ENCODE assay signal across 24 cellular contexts in genomic region chr20:6420336-6420735, GRCh38.
A peak's percentile ranks its signal among the peaks of the same experiment; 100 is the strongest.
DNase-seq lines count a peak whose midpoint lies in the region; ATAC-seq, FAIRE-seq and TF ChIP-seq lines count a peak whose summit lies in the region.
"Had no signal": no experiment of that assay in that cellular context is flagged by ENCODE, and none has a peak within 500 bp of the region (broad histone marks: within the 10 kb centered on the region; RNA-seq: fewer than 3 reads in every experiment).

No MANE protein-coding gene starts in this region.

- in situ Hi-C loops in HepG2 (cut with HindIII; ENCODE audit: extremely low pct_ligation_motif_present, low pct_unique_long_range_greater_than_20kb): loop anchor here (10.0 kb wide), 1 partner anchor 64 kb away; no protein-coding TSS in a partner anchor

- POLR2A ChIA-PET in HepG2 (lab: Yijun Ruan, JAX): no interaction called here
- POLR2A ChIA-PET in RWPE1 (lab: Yijun Ruan, JAX; ENCODE audit: low non-redundant PET): no interaction called here

- H3K9me3 ChIP-seq in HepG2 (ENCODE audit: low read length) (no peaks in the 10 kb centered on the region), right lobe of liver (no peaks in the 10 kb centered on the region), adrenal gland (replicated peaks in 1 of 3) (no peaks in the 10 kb centered on the region)
- H3K9me3 ChIP-seq: BE2C, MG63 had no signal

- no peak for ATAC-seq in HepG2
- ATAC-seq in right lobe of liver: no peak
- ATAC-seq: PC-3, SK-N-SH treated with all-trans-retinoic acid at 6 μM for 48 hours, T-cell had no signal

- H3K4me3 ChIP-seq in HepG2 (replicated peaks in 1 of 3; ENCODE audit: insufficient read depth in 1 of 3, low read depth in 2 of 3, low read length in 3 of 3): no peak overlapping the region
- no peak overlapping the region for H3K4me3 ChIP-seq in right lobe of liver
- H3K4me3 ChIP-seq in fibroblast of pulmonary artery (replicated peaks; ENCODE audit: low read depth, low read length): no peak overlapping the region
- H3K4me3 ChIP-seq in adrenal gland: no peak overlapping the region
- H3K4me3 ChIP-seq: MG63 had no signal

- no peak for FAIRE-seq in HepG2 (lab: Jason Lieb, UNC)
- FAIRE-seq: D721Med, H54 had no signal

- H3K79me2 ChIP-seq in HepG2 (ENCODE audit: insufficient read depth, low read length): no peaks in the 10 kb centered on the region

- whole genome bisulfite sequencing in HepG2 (ENCODE audit: low lambda C conversion rate): 0% methylated on average over 1 of the region's 1 CpG
- 29% methylated on average over 1 of the region's 1 CpG for WGBS in right lobe of liver (ENCODE audit: insufficient coverage, low coverage, low lambda C conversion rate, missing lambda C conversion rate)
- WGBS in adrenal gland, 4 donors: 55 to 89% (median 73%) methylated on average over 1 of the region's 1 CpG

- DNase-seq in HepG2 (ENCODE audit: low spot score): no peak
- DNase-seq in right lobe of liver: no peak
- peak; percentile 8 for DNase-seq in RWPE1 (ENCODE audit: low spot score)
- DNase-seq in fibroblast of pulmonary artery (ENCODE audit: low read depth): peak; percentile 42
- no peak for DNase-seq in adrenal gland
- DNase-seq in effector CD4-positive, alpha-beta T cell: no peak
- no peak for DNase-seq in H4 (ENCODE audit: low spot score)
- DNase-seq: BE2C, EL, GF-D8, Kasumi-1, MG63, NCI-H1105 treated with DMSO at 0.1 percent for 48 hours, NCI-H2081, NCI-H2171, NCI-H345, NCI-H526, PC-3, RPMI8226, SHP77 treated with DMSO at 0.1 percent for 48 hours, T-cell had no signal

- H3K36me3 ChIP-seq in HepG2 (replicated peaks in 1 of 2; ENCODE audit: control insufficient read depth in 1 of 2, insufficient read depth in 2 of 2, low read length in 2 of 2) (no peaks in the 10 kb centered on the region), right lobe of liver (no peaks in the 10 kb centered on the region), adrenal gland (replicated peaks in 1 of 2) (no peaks in the 10 kb centered on the region)
- H3K36me3 ChIP-seq: BE2C had no signal

- TF ChIP-seq EP300 in HepG2 (IDR thresholded peaks at IDR 0.05; ENCODE audit: low read depth in 2 of 2, low read length in 2 of 2): no peak
- TF ChIP-seq EP300 in HepG2 (CRISPR knock-in tag; IDR thresholded peaks at IDR 0.05; ENCODE audit: borderline replicate concordance): no peak

- CTCF ChIA-PET in HepG2 (lab: Yijun Ruan, JAX; ENCODE audit: low intra/inter-chr PET ratio, low total read pairs): no interaction called here
- CTCF ChIA-PET in RWPE1 (lab: Yijun Ruan, JAX): no interaction called here

- intact Hi-C loops in HepG2 (cut with micrococcal nuclease; ENCODE audit: unreplicated experiment) (no loop called here), right lobe of liver (cut with DNase I) (no loop called here), adrenal gland (cut with DNase I) (no loop called here)

- H3K27me3 ChIP-seq in HepG2 (ENCODE audit: control insufficient read depth in 1 of 2, insufficient read depth in 2 of 2, low read length in 2 of 2) (no peaks in the 10 kb centered on the region), right lobe of liver (no peaks in the 10 kb centered on the region), adrenal gland (no peaks in the 10 kb centered on the region)
- H3K27me3 ChIP-seq: BE2C, MG63 had no signal

- no TSS peak for BruUV-seq in HepG2 (replicated peaks; lab: Mats Ljungman, UMichigan)

- H3K4me2 ChIP-seq in HepG2 (ENCODE audit: low read depth, low read length): no peak overlapping the region

- TF ChIP-seq POLR2A in HepG2 (IDR thresholded peaks at IDR 0.05; ENCODE audit: insufficient read depth in 1 of 2, low read depth in 2 of 2, low read length in 2 of 2): no peak
- no peak for TF ChIP-seq POLR2A in right lobe of liver (IDR thresholded peaks at IDR 0.05)
- TF ChIP-seq POLR2A in adrenal gland (IDR thresholded peaks at IDR 0.05): no peak

- no peak for TF ChIP-seq RAD21 in HepG2 (CRISPR knock-in tag; IDR thresholded peaks at IDR 0.05)

- no peak overlapping the region for H3K9ac ChIP-seq in HepG2 (ENCODE audit: insufficient read depth, low read depth, low read length)

- H3K4me1 ChIP-seq in HepG2 (ENCODE audit: insufficient read depth, low read length) (no peaks in the 10 kb centered on the region), right lobe of liver (no peaks in the 10 kb centered on the region), adrenal gland (replicated peaks in 1 of 2) (no peaks in the 10 kb centered on the region)
- H3K4me1 ChIP-seq: BE2C had no signal

- H3K27ac ChIP-seq in HepG2 (ENCODE audit: extremely low read length, insufficient read depth, low read length): no peak overlapping the region
- H3K27ac ChIP-seq in right lobe of liver: no peak overlapping the region
- H3K27ac ChIP-seq in RWPE1: no peak overlapping the region
- no peak overlapping the region for H3K27ac ChIP-seq in adrenal gland

- H2AFZ ChIP-seq in HepG2 (ENCODE audit: low read length): no peak overlapping the region

- H4K20me1 ChIP-seq in HepG2 (ENCODE audit: insufficient read depth, low read length): no peaks in the 10 kb centered on the region

- no peak for TF ChIP-seq CTCF in HepG2 (CRISPR knock-in tag; IDR thresholded peaks at IDR 0.05)
- TF ChIP-seq CTCF in right lobe of liver (IDR thresholded peaks at IDR 0.05): no peak
- TF ChIP-seq CTCF in RWPE1 (conservative IDR thresholded peaks at IDR 0.05; ENCODE audit: low read depth): no peak
- no peak for TF ChIP-seq CTCF in fibroblast of pulmonary artery (IDR thresholded peaks at IDR 0.05; ENCODE audit: low read length, missing control alignments)
- no peak for TF ChIP-seq CTCF in adrenal gland (IDR thresholded peaks at IDR 0.05)

TF ChIP-seq in HepG2, 621 proteins besides CTCF, POLR2A, EP300 and RAD21:
- no peak for TF ChIP-seq ZNF761 (CRISPR knock-in tag; conservative IDR thresholded peaks at IDR 0.05)
- TF ChIP-seq KLF13 (CRISPR knock-in tag; IDR thresholded peaks at IDR 0.05): no peak
- no peak for TF ChIP-seq ZSCAN20 (CRISPR knock-in tag; IDR thresholded peaks at IDR 0.05; ENCODE audit: borderline replicate concordance)
- TF ChIP-seq MAFK (conservative IDR thresholded peaks at IDR 0.05 in 1 of 2, IDR thresholded peaks at IDR 0.05 in 1 of 2; ENCODE audit: low read length in 2 of 2): peak; percentile 32 to 61; a peak in 2 of 4 replicates

Comparison
In these comparisons a context has a peak if more than half of its experiments do, and no peak if none do; other contexts are left out.
1. DNase-seq: peak in RWPE1 (single experiment) and fibroblast of pulmonary artery (single experiment); none in HepG2 (single experiment), right lobe of liver (0 of 3), adrenal gland (0 of 7), effector CD4-positive, alpha-beta T cell (single experiment) and H4 (single experiment).